ENCODE assay signal across 2 cellular contexts in the genomic region with DNA sequence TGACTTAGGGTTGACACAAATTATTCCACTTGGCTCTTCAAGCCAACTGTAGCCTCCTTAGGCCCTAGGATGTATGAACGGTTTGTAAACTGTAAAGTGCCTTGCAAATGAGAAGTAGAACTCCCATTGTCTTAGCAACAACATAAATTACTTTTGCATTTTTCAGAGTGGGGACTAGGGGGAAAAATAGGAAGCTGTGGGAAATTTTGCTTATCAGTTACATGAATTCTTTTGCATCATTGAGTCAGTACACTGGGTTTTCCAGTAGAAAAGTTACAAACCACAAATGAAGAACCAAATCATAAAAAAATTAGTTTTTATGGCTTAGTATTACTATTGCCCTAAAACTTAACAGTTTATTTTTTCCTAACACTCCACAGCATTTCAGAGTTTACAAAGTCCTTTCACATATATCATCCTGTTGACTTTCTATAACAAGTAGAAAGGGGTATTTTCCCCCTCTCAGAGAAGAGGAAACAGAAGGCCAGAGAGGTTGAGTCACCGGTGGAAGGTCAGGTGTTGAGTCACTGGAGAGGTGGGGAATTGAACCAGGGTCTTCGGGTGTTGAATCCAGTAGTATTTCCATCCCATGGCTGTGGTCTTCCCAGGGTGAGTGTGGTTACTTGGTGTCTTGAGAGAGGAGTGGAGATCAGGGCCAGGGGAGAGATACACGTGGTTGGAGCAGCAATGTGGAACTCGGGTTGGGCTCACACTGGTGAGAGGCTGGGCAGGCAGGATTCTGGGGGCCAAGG.
TF ChIP-seq lines count a peak whose summit lies in the region.

No MANE protein-coding gene starts in this region.

TF ChIP-seq in endothelial cell of umbilical vein, 7 proteins besides CTCF, POLR2A, EP300 and RAD21 (continued from another document):
- TF ChIP-seq, protein P1, sequence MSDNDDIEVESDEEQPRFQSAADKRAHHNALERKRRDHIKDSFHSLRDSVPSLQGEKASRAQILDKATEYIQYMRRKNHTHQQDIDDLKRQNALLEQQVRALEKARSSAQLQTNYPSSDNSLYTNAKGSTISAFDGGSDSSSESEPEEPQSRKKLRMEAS (IDR thresholded peaks at IDR 0.05; ENCODE audit: insufficient read depth, insufficient read length): no peak
- TF ChIP-seq JUN (IDR thresholded peaks at IDR 0.05; ENCODE audit: borderline replicate concordance, insufficient read depth, insufficient read length, low read depth) (peak; percentile 29), POLR2AphosphoS5 (IDR thresholded peaks at IDR 0.05; ENCODE audit: insufficient read depth, low read depth, low read length) (no peak), MYC (IDR thresholded peaks at IDR 0.05; ENCODE audit: low read depth, low read length) (no peak)

TF ChIP-seq in SK-N-SH, 30 proteins besides CTCF, POLR2A, EP300 and RAD21 (continued from another document):
- no peak for TF ChIP-seq SIN3A (IDR thresholded peaks at IDR 0.05; ENCODE audit: borderline replicate concordance, low read depth, low read length)
- no peak for TF ChIP-seq EZH2phosphoT487 (IDR thresholded peaks at IDR 0.05; ENCODE audit: borderline replicate concordance, low read depth)
- TF ChIP-seq GATA2 (CRISPR knock-in tag; IDR thresholded peaks at IDR 0.05): no peak
- TF ChIP-seq TEAD4 (IDR thresholded peaks at IDR 0.05; ENCODE audit: borderline replicate concordance, insufficient read depth): no peak
- TF ChIP-seq JUND (IDR thresholded peaks at IDR 0.05): no peak
- no peak for TF ChIP-seq ELF1 (IDR thresholded peaks at IDR 0.05)
- TF ChIP-seq, protein P2, sequence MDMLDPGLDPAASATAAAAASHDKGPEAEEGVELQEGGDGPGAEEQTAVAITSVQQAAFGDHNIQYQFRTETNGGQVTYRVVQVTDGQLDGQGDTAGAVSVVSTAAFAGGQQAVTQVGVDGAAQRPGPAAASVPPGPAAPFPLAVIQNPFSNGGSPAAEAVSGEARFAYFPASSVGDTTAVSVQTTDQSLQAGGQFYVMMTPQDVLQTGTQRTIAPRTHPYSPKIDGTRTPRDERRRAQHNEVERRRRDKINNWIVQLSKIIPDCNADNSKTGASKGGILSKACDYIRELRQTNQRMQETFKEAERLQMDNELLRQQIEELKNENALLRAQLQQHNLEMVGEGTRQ (IDR thresholded peaks at IDR 0.05; ENCODE audit: borderline replicate concordance, low read depth, low read length): no peak
- TF ChIP-seq, protein P1 (IDR thresholded peaks at IDR 0.05; ENCODE audit: low read depth): no peak
